Comparison of ENCODE assay signal across 9 cellular contexts in the genomic region with DNA sequence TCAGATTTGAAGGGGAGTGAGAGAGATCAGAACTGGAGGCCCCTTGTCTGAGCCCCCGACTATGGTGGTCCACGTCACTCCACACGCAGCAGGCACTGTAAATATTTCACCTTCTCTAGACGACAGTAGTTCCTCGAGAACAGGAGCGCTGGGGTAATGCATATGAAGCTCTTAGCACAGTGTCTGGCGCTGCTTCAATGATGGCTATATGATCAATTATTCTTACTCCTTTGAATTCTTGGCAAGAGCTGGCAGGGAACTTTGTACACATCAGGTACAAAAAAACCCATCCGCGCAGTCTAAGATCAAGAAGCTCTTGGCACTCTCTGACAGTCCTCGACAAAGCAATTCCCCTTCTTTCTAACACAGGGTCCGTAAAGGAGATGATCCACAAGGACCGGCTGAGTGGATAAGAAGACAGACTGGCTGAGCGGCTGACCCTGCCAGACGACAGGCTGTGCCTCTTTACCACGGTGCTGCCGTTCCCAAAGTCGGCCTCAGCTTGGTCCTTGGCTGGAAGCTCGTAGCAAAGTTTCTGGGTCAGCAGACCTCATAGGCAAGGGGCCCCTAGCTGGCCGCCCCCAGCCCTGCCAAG. TPM values are rescaled to one million over a fixed set of nuclear protein-coding genes. Genes with fewer than 3 reads are reported as not detected.
DNase-seq lines count a peak whose midpoint lies in the region; ATAC-seq and TF ChIP-seq lines count a peak whose summit lies in the region.
"Had no signal": no experiment of that assay in that cellular context is flagged by ENCODE, and none has a peak within 500 bp of the region (broad histone marks: within the 10 kb centered on the region; RNA-seq: fewer than 3 reads in every experiment).

No MANE protein-coding gene starts in this region.

- ATAC-seq in GM18502 (IDR thresholded peaks at IDR 0.05; ENCODE audit: poor library complexity, unreplicated experiment), result peak; percentile 6

- no peak overlapping the region for H3K27ac Mint-ChIP-seq in mesothelial cell of epicardium

- no peak for TF ChIP-seq CTCF in mesothelial cell of epicardium (IDR thresholded peaks at IDR 0.05; ENCODE audit: unreplicated experiment)

- peaks cover 6% of the 10 kb centered on the region for H3K4me1 Mint-ChIP-seq in mesothelial cell of epicardium

- H3K27ac ChIP-seq in caudate nucleus (ENCODE audit: low read depth, low read length), result peak overlapping the region; percentile 44
- H3K27ac ChIP-seq: SK-N-MC had no signal

- H3K36me3 Mint-ChIP-seq in mesothelial cell of epicardium, result no peaks in the 10 kb centered on the region

- peak overlapping the region; percentile 61 for H3K4me3 Mint-ChIP-seq in mesothelial cell of epicardium

- peak; percentile 64 to 74 for DNase-seq in Kasumi-1 (lab: John Stamatoyannopoulos, UW)
- no peak for DNase-seq in caudate nucleus (lab: John Stamatoyannopoulos, UW)
- DNase-seq in mesothelial cell of epicardium (ENCODE audit: low spot score in 2 of 2, unreplicated experiment in 2 of 2), result no peak
- DNase-seq in NCI-H1048 (lab: John Stamatoyannopoulos, UW), result no peak
- DNase-seq in epidermal melanocyte (ENCODE audit: insufficient read length, low spot score), result no peak
- DNase-seq in stimulated activated CD4-positive, alpha-beta T cell treated with anti-CD3 and anti-CD28 coated beads, Interleukin-4, amount 100 ng/mL, for 4 hours, result no peak
- no peak for DNase-seq in activated gamma-delta T cell treated with Interleukin-2 at 50 U/mL for 16 hours

- peaks cover 33% of the 10 kb centered on the region for H3K27me3 Mint-ChIP-seq in mesothelial cell of epicardium (ENCODE audit: low read depth)

- no peaks in the 10 kb centered on the region for H3K9me3 Mint-ChIP-seq in mesothelial cell of epicardium

RNA-seq across cellular contexts. Expression of gene NRROS, which starts 0.5 kb away (rescaled TPM):
- 0.72 to 1.3 TPM (median 0.93 TPM) in 3 replicates for total RNA-seq in mesothelial cell of epicardium

Comparison
In these comparisons a context has a peak if more than half of its experiments do, and no peak if none do; other contexts are left out.
1. DNase-seq: peak in Kasumi-1 (2 of 2); none in caudate nucleus (0 of 61), mesothelial cell of epicardium (0 of 2), NCI-H1048 (single experiment), epidermal melanocyte (single experiment), stimulated activated CD4-positive, alpha-beta T cell treated with anti-CD3 and anti-CD28 coated beads, Interleukin-4, amount 100 ng/mL, for 4 hours (0 of 2) and activated gamma-delta T cell treated with Interleukin-2 at 50 U/mL for 16 hours (single experiment).